Comparison of ENCODE assay signal across 1 cellular context in the genomic region with DNA sequence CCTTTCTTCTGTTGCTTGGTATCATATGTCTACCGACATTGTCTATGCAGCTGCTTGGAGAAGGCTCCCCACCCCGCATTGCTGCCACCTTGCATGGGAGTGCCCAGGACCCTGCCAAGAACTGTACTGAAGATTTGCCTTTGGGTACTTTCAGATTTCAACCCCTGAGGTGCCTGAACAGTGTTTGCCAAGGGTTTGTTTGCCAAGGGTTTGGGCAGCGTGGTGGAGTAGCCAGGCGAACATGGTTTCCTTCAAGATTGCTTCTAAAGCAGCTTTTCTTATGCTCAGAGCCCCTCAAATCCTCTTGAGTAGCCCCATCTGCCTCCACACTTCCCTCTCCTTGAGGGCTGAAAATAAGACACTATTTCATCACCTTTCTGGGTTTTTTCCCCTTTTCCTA.
TF ChIP-seq lines count a peak whose summit lies in the region.

No MANE protein-coding gene starts in this region.

TF ChIP-seq in GM23338, 12 proteins besides CTCF, POLR2A, EP300 and RAD21 (continued from another document):
- TF ChIP-seq ZNF462 (CRISPR knock-in tag; IDR thresholded peaks at IDR 0.05) (no peak), EZH2phosphoT487 (IDR thresholded peaks at IDR 0.05; ENCODE audit: unreplicated experiment) (no peak), ZNF114 (CRISPR knock-in tag; IDR thresholded peaks at IDR 0.05) (no peak), STAT1 (IDR thresholded peaks at IDR 0.05; ENCODE audit: unreplicated experiment) (no peak)
